In genomic region chr18:22084547-22084946, GRCh38 we compare ENCODE assay signal across 1 cellular context.
TF ChIP-seq lines count a peak whose summit lies in the region.

No MANE protein-coding gene starts in this region.

TF ChIP-seq in liver, 16 proteins besides CTCF, POLR2A, EP300 and RAD21:
- TF ChIP-seq, protein P1, sequence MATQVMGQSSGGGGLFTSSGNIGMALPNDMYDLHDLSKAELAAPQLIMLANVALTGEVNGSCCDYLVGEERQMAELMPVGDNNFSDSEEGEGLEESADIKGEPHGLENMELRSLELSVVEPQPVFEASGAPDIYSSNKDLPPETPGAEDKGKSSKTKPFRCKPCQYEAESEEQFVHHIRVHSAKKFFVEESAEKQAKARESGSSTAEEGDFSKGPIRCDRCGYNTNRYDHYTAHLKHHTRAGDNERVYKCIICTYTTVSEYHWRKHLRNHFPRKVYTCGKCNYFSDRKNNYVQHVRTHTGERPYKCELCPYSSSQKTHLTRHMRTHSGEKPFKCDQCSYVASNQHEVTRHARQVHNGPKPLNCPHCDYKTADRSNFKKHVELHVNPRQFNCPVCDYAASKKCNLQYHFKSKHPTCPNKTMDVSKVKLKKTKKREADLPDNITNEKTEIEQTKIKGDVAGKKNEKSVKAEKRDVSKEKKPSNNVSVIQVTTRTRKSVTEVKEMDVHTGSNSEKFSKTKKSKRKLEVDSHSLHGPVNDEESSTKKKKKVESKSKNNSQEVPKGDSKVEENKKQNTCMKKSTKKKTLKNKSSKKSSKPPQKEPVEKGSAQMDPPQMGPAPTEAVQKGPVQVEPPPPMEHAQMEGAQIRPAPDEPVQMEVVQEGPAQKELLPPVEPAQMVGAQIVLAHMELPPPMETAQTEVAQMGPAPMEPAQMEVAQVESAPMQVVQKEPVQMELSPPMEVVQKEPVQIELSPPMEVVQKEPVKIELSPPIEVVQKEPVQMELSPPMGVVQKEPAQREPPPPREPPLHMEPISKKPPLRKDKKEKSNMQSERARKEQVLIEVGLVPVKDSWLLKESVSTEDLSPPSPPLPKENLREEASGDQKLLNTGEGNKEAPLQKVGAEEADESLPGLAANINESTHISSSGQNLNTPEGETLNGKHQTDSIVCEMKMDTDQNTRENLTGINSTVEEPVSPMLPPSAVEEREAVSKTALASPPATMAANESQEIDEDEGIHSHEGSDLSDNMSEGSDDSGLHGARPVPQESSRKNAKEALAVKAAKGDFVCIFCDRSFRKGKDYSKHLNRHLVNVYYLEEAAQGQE (IDR thresholded peaks at IDR 0.05), result peak; percentile 35
- peak; percentile 81 to 95 for TF ChIP-seq RXRA (IDR thresholded peaks at IDR 0.05)
- TF ChIP-seq HNF4A (conservative IDR thresholded peaks at IDR 0.05), result peak; percentile 71 to 83
- peak; percentile 91 for TF ChIP-seq SP1 (IDR thresholded peaks at IDR 0.05)
- peak; percentile 88 for TF ChIP-seq YY1 (IDR thresholded peaks at IDR 0.05)
- TF ChIP-seq ATF3 (IDR thresholded peaks at IDR 0.05), result no peak
- TF ChIP-seq FOXA2 (IDR thresholded peaks at IDR 0.05), result peak; percentile 38
- no peak for TF ChIP-seq GABPA (IDR thresholded peaks at IDR 0.05 in 1 of 2, conservative IDR thresholded peaks at IDR 0.05 in 1 of 2)
- TF ChIP-seq TAF1 (conservative IDR thresholded peaks at IDR 0.05), result peak; percentile 73
- TF ChIP-seq MAX (IDR thresholded peaks at IDR 0.05), result peak; percentile 97
- TF ChIP-seq HNF4G (IDR thresholded peaks at IDR 0.05), result peak; percentile 25
- peak; percentile 54 for TF ChIP-seq FOXA1 (IDR thresholded peaks at IDR 0.05)
- peak in 1 of 2 donors; percentile 29 for TF ChIP-seq EGR1 (IDR thresholded peaks at IDR 0.05; ENCODE audit: low read depth in 2 of 2)
- peak; percentile 87 for TF ChIP-seq ZBTB33 (IDR thresholded peaks at IDR 0.05)
- TF ChIP-seq NR2F2 (IDR thresholded peaks at IDR 0.05), result no peak
- peak in 1 of 2 donors; percentile 86 for TF ChIP-seq JUND (IDR thresholded peaks at IDR 0.05)
